ENCODE assay signal across 8 cellular contexts in the genomic region with DNA sequence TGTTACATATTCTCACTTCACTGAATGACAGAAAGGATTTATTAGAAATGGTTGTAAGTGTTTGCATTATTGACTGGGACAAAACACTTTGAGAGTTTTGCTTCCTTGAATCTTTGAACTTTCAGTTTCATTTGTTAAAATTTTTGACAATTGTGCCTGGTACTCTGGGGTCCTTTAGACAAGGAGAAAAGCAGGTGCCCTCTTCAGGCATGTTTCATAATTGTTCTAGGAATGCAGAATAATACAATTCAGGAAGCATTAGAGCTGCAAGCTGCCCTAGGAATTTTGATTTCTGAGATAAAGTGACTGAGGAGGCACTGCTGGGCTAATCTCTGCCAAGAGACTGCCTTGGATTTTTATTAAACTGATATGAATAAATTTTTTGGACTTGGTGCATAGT. TPM values are rescaled to one million over a fixed set of nuclear protein-coding genes. Genes with fewer than 3 reads are reported as not detected.
DNase-seq lines count a peak whose midpoint lies in the region; ATAC-seq and TF ChIP-seq lines count a peak whose summit lies in the region.

No MANE protein-coding gene starts in this region.

- no peaks in the 10 kb centered on the region for H3K9me3 ChIP-seq in CD4-positive, alpha-beta T cell (ENCODE audit: control insufficient read depth, low read length)
- H3K9me3 ChIP-seq in tibial artery: no peaks in the 10 kb centered on the region

- no peaks in the 10 kb centered on the region for H3K27me3 Mint-ChIP-seq in CD4-positive, alpha-beta T cell
- no peaks in the 10 kb centered on the region for H3K27me3 Mint-ChIP-seq in activated CD8-positive, alpha-beta T cell treated with anti-CD3 and anti-CD28 coated beads, Interleukin-2, amount 10 ng/mL, durations not matched to agents 7 days and 5 days (ENCODE audit: low read depth)

- H3K36me3 ChIP-seq in tibial artery: peaks cover 10 to 16% (median 14%) of the 10 kb centered on the region in 3 donors

- no peak overlapping the region for H3K4me3 ChIP-seq in tibial artery

- peaks cover 71% of the 10 kb centered on the region for H3K4me1 Mint-ChIP-seq in CD4-positive, alpha-beta T cell (ENCODE audit: low read depth)
- H3K4me1 Mint-ChIP-seq in activated CD8-positive, alpha-beta T cell treated with anti-CD3 and anti-CD28 coated beads, Interleukin-2, amount 10 ng/mL, durations not matched to agents 7 days and 5 days (ENCODE audit: low read depth): peaks cover 77% of the 10 kb centered on the region

- peaks cover 69% of the 10 kb centered on the region for H3K36me3 Mint-ChIP-seq in CD4-positive, alpha-beta T cell (ENCODE audit: low read depth)
- peaks cover 65% of the 10 kb centered on the region for H3K36me3 Mint-ChIP-seq in activated CD8-positive, alpha-beta T cell treated with anti-CD3 and anti-CD28 coated beads, Interleukin-2, amount 10 ng/mL, durations not matched to agents 7 days and 5 days (ENCODE audit: low read depth)

- no peak for DNase-seq in CD4-positive, alpha-beta T cell
- DNase-seq in HS-27A (ENCODE audit: low read depth) (peak; percentile 60), iPS-NIHi11 (ENCODE audit: low spot score) (peak; percentile 43), tibial artery (no peak), NCI-H2171 (lab: John Stamatoyannopoulos, UW) (no peak), NCI-H2107 treated with DMSO at 0.1 percent for 48 hours (lab: John Stamatoyannopoulos, UW; ENCODE audit: unreplicated experiment) (no peak), ecto neural progenitor cell (ENCODE audit: low spot score) (no peak)
- DNase-seq in activated CD8-positive, alpha-beta T cell treated with anti-CD3 and anti-CD28 coated beads, Interleukin-2, amount 10 ng/mL, durations not matched to agents 7 days and 5 days: peak; percentile 26

- no peaks in the 10 kb centered on the region for H3K27me3 ChIP-seq in CD4-positive, alpha-beta T cell (ENCODE audit: control insufficient read depth, insufficient read depth, low read length)
- H3K27me3 ChIP-seq in tibial artery: no peaks in the 10 kb centered on the region

- H3K9me3 Mint-ChIP-seq in CD4-positive, alpha-beta T cell: no peaks in the 10 kb centered on the region
- H3K9me3 Mint-ChIP-seq in activated CD8-positive, alpha-beta T cell treated with anti-CD3 and anti-CD28 coated beads, Interleukin-2, amount 10 ng/mL, durations not matched to agents 7 days and 5 days (ENCODE audit: insufficient read depth): no peaks in the 10 kb centered on the region

- peak; percentile 22 for ATAC-seq in CD4-positive, alpha-beta T cell (ENCODE audit: poor library complexity)
- ATAC-seq in activated CD8-positive, alpha-beta T cell treated with anti-CD3 and anti-CD28 coated beads, Interleukin-2, amount 10 ng/mL, durations not matched to agents 7 days and 5 days: peak; percentile 36

- no peak overlapping the region for H3K27ac ChIP-seq in CD4-positive, alpha-beta T cell (ENCODE audit: low read depth, low read length)
- peak overlapping the region in 1 of 2 donors; percentile 13 for H3K27ac ChIP-seq in tibial artery

- H3K4me1 ChIP-seq in tibial artery: peaks cover 0 to 64% (median 30%) of the 10 kb centered on the region in 4 donors

- H3K27ac Mint-ChIP-seq in CD4-positive, alpha-beta T cell: peak overlapping the region; percentile 42
- H3K27ac Mint-ChIP-seq in activated CD8-positive, alpha-beta T cell treated with anti-CD3 and anti-CD28 coated beads, Interleukin-2, amount 10 ng/mL, durations not matched to agents 7 days and 5 days: peak overlapping the region; percentile 27

- intact Hi-C loops in CD4-positive, alpha-beta T cell (cut with DNase I, micrococcal nuclease): loop anchor here (5.0 kb wide), 2 partner anchors 36 to 86 kb away; no protein-coding TSS in a partner anchor
- intact Hi-C loops in tibial artery (cut with DNase I; ENCODE audit: low total_unique reads): no loop called here

- CTCF ChIA-PET in CD4-positive, alpha-beta T cell (lab: Charles Lee): interaction anchor here (2.4 kb wide), 1 partner anchor 88 kb away, joined by 7 read pairs; no protein-coding TSS in a partner anchor
- CTCF ChIA-PET in activated CD8-positive, alpha-beta T cell treated with anti-CD3 and anti-CD28 coated beads, Interleukin-2, amount 10 ng/mL, durations not matched to agents 7 days and 5 days (lab: Charles Lee): interaction anchor here (1.9 to 20.5 kb wide), 5 partner anchors 9 to 88 kb away, joined by 5 to 217 read pairs (median 13); no protein-coding TSS in a partner anchor

- no peak overlapping the region for H3K4me3 Mint-ChIP-seq in CD4-positive, alpha-beta T cell
- peak overlapping the region; percentile 36 for H3K4me3 Mint-ChIP-seq in activated CD8-positive, alpha-beta T cell treated with anti-CD3 and anti-CD28 coated beads, Interleukin-2, amount 10 ng/mL, durations not matched to agents 7 days and 5 days

- peak; percentile 18 for TF ChIP-seq CTCF in CD4-positive, alpha-beta T cell (IDR thresholded peaks at IDR 0.05)
- peak; percentile 49 to 61 for TF ChIP-seq CTCF in tibial artery (IDR thresholded peaks at IDR 0.05)

- POLR2A ChIA-PET in CD4-positive, alpha-beta T cell (lab: Charles Lee): interaction anchor here (0.8 kb wide), 1 partner anchor 87 kb away, joined by 3 read pairs; no protein-coding TSS in a partner anchor
- POLR2A ChIA-PET in activated CD8-positive, alpha-beta T cell treated with anti-CD3 and anti-CD28 coated beads, Interleukin-2, amount 10 ng/mL, durations not matched to agents 7 days and 5 days (lab: Charles Lee): no interaction called here

RNA-seq across cellular contexts. Expression of a gene that starts 49.7 kb away (rescaled TPM):
- 10 to 100 TPM; 37.6 to 41.7 TPM for total RNA-seq in CD4-positive, alpha-beta T cell
- 10 to 100 TPM; 89.1 to 91.5 TPM for total RNA-seq in activated CD8-positive, alpha-beta T cell treated with anti-CD3 and anti-CD28 coated beads, Interleukin-2, amount 10 ng/mL, durations not matched to agents 7 days and 5 days

RNA-seq across cellular contexts. Expression of a gene that starts 59.0 kb away (rescaled TPM):
- total RNA-seq in CD4-positive, alpha-beta T cell: 100 to 1,000 TPM; 387 to 404 TPM
- total RNA-seq in activated CD8-positive, alpha-beta T cell treated with anti-CD3 and anti-CD28 coated beads, Interleukin-2, amount 10 ng/mL, durations not matched to agents 7 days and 5 days: 100 to 1,000 TPM; 395 to 406 TPM

Comparison
In these comparisons a context has a peak if more than half of its experiments do, and no peak if none do; other contexts are left out.
1. DNase-seq: peak in HS-27A (single experiment), activated CD8-positive, alpha-beta T cell treated with anti-CD3 and anti-CD28 coated beads, Interleukin-2, amount 10 ng/mL, durations not matched to agents 7 days and 5 days (single experiment) and iPS-NIHi11 (single experiment); none in CD4-positive, alpha-beta T cell (0 of 10), tibial artery (0 of 2), NCI-H2171 (single experiment), NCI-H2107 treated with DMSO at 0.1 percent for 48 hours (single experiment) and ecto neural progenitor cell (single experiment).